14 cellular contexts compared by ENCODE assay signal in the genomic region with DNA sequence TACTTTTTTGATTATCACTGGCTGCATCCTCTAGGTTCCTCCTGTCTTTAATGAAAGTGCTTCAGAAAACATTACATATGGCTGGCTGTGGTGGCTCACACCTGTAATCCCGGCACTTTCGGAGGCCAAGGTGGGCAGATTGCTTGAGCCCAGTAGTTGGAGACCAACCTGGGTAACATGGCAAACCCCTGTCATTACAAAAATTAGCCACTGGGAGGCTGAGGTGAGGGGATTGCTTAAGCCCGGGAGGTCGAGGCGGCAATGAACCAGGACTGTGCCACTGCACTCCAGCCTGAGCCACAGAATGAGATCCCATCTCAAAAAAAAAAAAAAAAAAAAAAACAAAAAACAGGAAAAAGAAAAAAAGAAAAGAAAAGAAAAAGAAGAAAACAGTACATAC. TPM values are rescaled to one million over a fixed set of nuclear protein-coding genes. Genes with fewer than 3 reads are reported as not detected.
DNase-seq lines count a peak whose midpoint lies in the region; ATAC-seq and TF ChIP-seq lines count a peak whose summit lies in the region.
"Had no signal": no experiment of that assay in that cellular context is flagged by ENCODE, and none has a peak within 500 bp of the region (broad histone marks: within the 10 kb centered on the region; RNA-seq: fewer than 3 reads in every experiment).

No MANE protein-coding gene starts in this region.

- intact Hi-C loops in uterus (cut with DNase I; ENCODE audit: low total_unique reads) = no loop called here

- no peaks in the 10 kb centered on the region for H3K79me2 ChIP-seq in neural progenitor cell (ENCODE audit: low read depth)

- no peak overlapping the region for H3K27ac Mint-ChIP-seq in neural progenitor cell
- H3K27ac Mint-ChIP-seq: stimulated activated naive B cell treated with anti-CD40 and anti-IgM and Interleukin-4, amounts not matched to agents 10 μg/mL and 1 μg/mL and 100 μg/mL, for 72 hours had no signal

- peaks cover 18% of the 10 kb centered on the region for H3K36me3 Mint-ChIP-seq in neural progenitor cell

- no peak overlapping the region for H3K27ac ChIP-seq in HL-60 (replicated peaks)
- H3K27ac ChIP-seq in neural progenitor cell = no peak overlapping the region
- no peak overlapping the region for H3K27ac ChIP-seq in uterus
- H3K27ac ChIP-seq: BLaER1 had no signal

- peaks cover 1% of the 10 kb centered on the region for H3K9me3 Mint-ChIP-seq in neural progenitor cell

- no peaks in the 10 kb centered on the region for H3K27me3 ChIP-seq in HL-60 (ENCODE audit: insufficient read depth, poor library complexity, severe bottlenecking)
- no peaks in the 10 kb centered on the region for H3K27me3 ChIP-seq in neural progenitor cell
- H3K27me3 ChIP-seq in uterus = no peaks in the 10 kb centered on the region
- H3K27me3 ChIP-seq: BLaER1 had no signal

- H3K4me2 ChIP-seq in neural progenitor cell = no peak overlapping the region
- H3K4me2 ChIP-seq: BLaER1 had no signal

- H3F3A ChIP-seq in neural progenitor cell (ENCODE audit: low read depth) = no peaks in the 10 kb centered on the region

- H3K4me3 ChIP-seq in HL-60 (replicated peaks; ENCODE audit: insufficient read depth, low read length) (no peak overlapping the region), cardiac fibroblast (replicated peaks in 1 of 2; ENCODE audit: low read depth in 2 of 2, low read length in 2 of 2) (no peak overlapping the region), neural progenitor cell (no peak overlapping the region), uterus (no peak overlapping the region)
- H3K4me3 ChIP-seq: BLaER1, mucosa of descending colon had no signal

- H3K9me3 ChIP-seq in neural progenitor cell (ENCODE audit: low read depth) = no peaks in the 10 kb centered on the region
- H3K9me3 ChIP-seq in uterus = no peaks in the 10 kb centered on the region
- H3K9me3 ChIP-seq: mucosa of descending colon had no signal

- DNase-seq in NCI-H82 (lab: John Stamatoyannopoulos, UW) (peak; percentile 54), NCI-H82 treated with DMSO at 0.1 percent for 48 hours (lab: John Stamatoyannopoulos, UW; ENCODE audit: unreplicated experiment) (no peak), HL-60 (ENCODE audit: low read depth in 1 of 2, low spot score in 1 of 2) (peak; percentile 17 to 26), cardiac fibroblast (ENCODE audit: low read depth in 2 of 2) (peak in 1 of 2 donors; percentile 19), neural progenitor cell (ENCODE audit: low spot score) (no peak), NCI-H1930 (lab: John Stamatoyannopoulos, UW) (no peak), uterus (no peak)
- DNase-seq: cerebellar nuclear complex; mucosa of descending colon; NCI-H187 treated with DMSO at 0.1 percent for 48 hours; stimulated activated CD4-positive, alpha-beta T cell treated with anti-CD3 and anti-CD28 coated beads, Interleukin-12 subunit alpha, Interleukin-12 subunit beta, amount 100 ng/mL, for 4 hours; stimulated activated naive B cell treated with anti-CD40 and anti-IgM and Interleukin-4, amounts not matched to agents 10 μg/mL and 1 μg/mL and 100 μg/mL, for 72 hours had no signal

- no peak for ATAC-seq in HG02763 (IDR thresholded peaks at IDR 0.05; ENCODE audit: unreplicated experiment)
- ATAC-seq: mucosa of descending colon had no signal

- H3K36me3 ChIP-seq in neural progenitor cell (no peaks in the 10 kb centered on the region), uterus (no peaks in the 10 kb centered on the region)

- no peaks in the 10 kb centered on the region for H4K20me1 ChIP-seq in neural progenitor cell (ENCODE audit: low read depth)
- H4K20me1 ChIP-seq: BLaER1 had no signal

- no peaks in the 10 kb centered on the region for H3K4me1 Mint-ChIP-seq in neural progenitor cell

- TF ChIP-seq CTCF in HL-60 (IDR thresholded peaks at IDR 0.05; ENCODE audit: insufficient read depth, low read length) = no peak
- TF ChIP-seq CTCF in cardiac fibroblast (IDR thresholded peaks at IDR 0.05; ENCODE audit: low read depth, low read length) = peak; percentile 33
- TF ChIP-seq CTCF in neural progenitor cell (IDR thresholded peaks at IDR 0.05) = peak; percentile 42
- TF ChIP-seq CTCF in uterus (IDR thresholded peaks at IDR 0.05) = no peak

- H2AFZ ChIP-seq in neural progenitor cell (replicated peaks) = no peak overlapping the region

- H3K27me3 Mint-ChIP-seq in neural progenitor cell (ENCODE audit: insufficient read depth, low read depth) = peaks cover 2% of the 10 kb centered on the region
- H3K27me3 Mint-ChIP-seq: stimulated activated naive B cell treated with anti-CD40 and anti-IgM and Interleukin-4, amounts not matched to agents 10 μg/mL and 1 μg/mL and 100 μg/mL, for 72 hours had no signal

- H3K4me3 Mint-ChIP-seq in neural progenitor cell = no peak overlapping the region
- H3K4me3 Mint-ChIP-seq: stimulated activated naive B cell treated with anti-CD40 and anti-IgM and Interleukin-4, amounts not matched to agents 10 μg/mL and 1 μg/mL and 100 μg/mL, for 72 hours had no signal

- TF ChIP-seq POLR2A in uterus (IDR thresholded peaks at IDR 0.05) = no peak

- no peak overlapping the region for H3K9ac ChIP-seq in neural progenitor cell
- H3K9ac ChIP-seq: BLaER1 had no signal

- H3K4me1 ChIP-seq in neural progenitor cell = no peaks in the 10 kb centered on the region
- no peaks in the 10 kb centered on the region for H3K4me1 ChIP-seq in uterus

RNA-seq across cellular contexts. Expression of a gene that starts 35.3 kb away (rescaled TPM):
- total RNA-seq in neural progenitor cell (ENCODE audit: low replicate concordance) (9.2 and 11.2 TPM in 2 replicates), uterus (1 to 10 TPM; 1.5 to 9.1 (median 3.4) TPM)

RNA-seq across cellular contexts. Expression of a gene that starts 52.0 kb away (rescaled TPM):
- 13.2 and 20.8 TPM in 2 replicates for total RNA-seq in neural progenitor cell (ENCODE audit: low replicate concordance)
- 10 to 100 TPM in 2 of 4 donors, 1 to 10 TPM in 1, under 1 TPM in 1; 0.77 to 16.5 (median 11.3) TPM for total RNA-seq in uterus

Comparison
In these comparisons a context has a peak if more than half of its experiments do, and no peak if none do; other contexts are left out.
1. DNase-seq: peak in NCI-H82 (single experiment) and HL-60 (2 of 2); none in NCI-H82 treated with DMSO at 0.1 percent for 48 hours (single experiment), neural progenitor cell (single experiment), NCI-H1930 (0 of 2) and uterus (0 of 2).
2. CTCF ChIP-seq: peak in cardiac fibroblast (single experiment) and neural progenitor cell (single experiment); none in HL-60 (single experiment) and uterus (0 of 4).